10 cellular contexts compared by ENCODE assay signal in genomic region chr12:109715310-109716091, GRCh38. TPM values are rescaled to one million over a fixed set of nuclear protein-coding genes. Genes with fewer than 3 reads are reported as not detected.
DNase-seq lines count a peak whose midpoint lies in the region; ATAC-seq and TF ChIP-seq lines count a peak whose summit lies in the region.
"Had no signal": no experiment of that assay in that cellular context is flagged by ENCODE, and none has a peak within 500 bp of the region (broad histone marks: within the 10 kb centered on the region; RNA-seq: fewer than 3 reads in every experiment).

No MANE protein-coding gene starts in this region.

- no peak for TF ChIP-seq CTCF in BE2C (IDR thresholded peaks at IDR 0.05; ENCODE audit: low read depth, low read length)
- no peak for TF ChIP-seq CTCF in HEK293 (tag by site-specific recombination; IDR thresholded peaks at IDR 0.05)
- TF ChIP-seq CTCF in mucosa of descending colon (IDR thresholded peaks at IDR 0.05), result no peak
- TF ChIP-seq CTCF in RWPE1 (conservative IDR thresholded peaks at IDR 0.05; ENCODE audit: low read depth), result no peak

- POLR2A ChIA-PET in HEK293 (lab: Yijun Ruan, JAX) (no interaction called here), RWPE1 (lab: Yijun Ruan, JAX; ENCODE audit: low non-redundant PET) (no interaction called here)

- H3K4me1 ChIP-seq in BE2C (peaks cover 13% of the 10 kb centered on the region), HEK293 (ENCODE audit: control insufficient read depth, insufficient read depth, low read length) (no peaks in the 10 kb centered on the region), mucosa of descending colon (ENCODE audit: low read depth) (peaks cover 18% of the 10 kb centered on the region)

- H3K4me3 ChIP-seq in BE2C (ENCODE audit: low read depth, low read length), result peak overlapping the region; percentile 99
- H3K4me3 ChIP-seq in HEK293 (ENCODE audit: low read depth, low read length), result no peak overlapping the region
- no peak overlapping the region for H3K4me3 ChIP-seq in mucosa of descending colon

- H3K4me1 Mint-ChIP-seq in activated naive CD8-positive, alpha-beta T cell (ENCODE audit: low read depth), result peaks cover 3% of the 10 kb centered on the region

- H3K9me3 Mint-ChIP-seq in activated naive CD8-positive, alpha-beta T cell (ENCODE audit: low read depth), result no peaks in the 10 kb centered on the region

- H3K27me3 Mint-ChIP-seq in activated naive CD8-positive, alpha-beta T cell, result peaks cover 24% of the 10 kb centered on the region

- H3K27ac Mint-ChIP-seq in activated naive CD8-positive, alpha-beta T cell, result no peak overlapping the region

- ATAC-seq in mucosa of descending colon, result no peak
- ATAC-seq in left lobe of liver, result no peak

- CTCF ChIA-PET in HEK293 (lab: Yijun Ruan, JAX), result interaction anchor here (0.7 to 1.2 kb wide), 6 partner anchors 8 to 282 kb away, joined by 3 to 9 read pairs (median 6); no protein-coding TSS in a partner anchor
- CTCF ChIA-PET in RWPE1 (lab: Yijun Ruan, JAX), result interaction anchor here (1.3 kb wide), 1 partner anchor 117 kb away, joined by 9 read pairs; no protein-coding TSS in a partner anchor

- no peak overlapping the region for H3K27ac ChIP-seq in HEK293 (ENCODE audit: extremely low read depth, low read depth, low read length)
- H3K27ac ChIP-seq in RWPE1, result no peak overlapping the region

- DNase-seq in BE2C, result peak; percentile 87
- peak; percentile 60 to 68 (median 65) for DNase-seq in mucosa of descending colon
- DNase-seq in RWPE1 (ENCODE audit: low spot score), result no peak
- no peak for DNase-seq in CD1c-positive myeloid dendritic cell (ENCODE audit: extremely low spot score)
- DNase-seq in NCI-H1436 treated with DMSO at 0.1 percent for 48 hours (lab: John Stamatoyannopoulos, UW), result no peak
- no peak for DNase-seq in left lobe of liver (ENCODE audit: low spot score)
- DNase-seq: NCI-H226 had no signal

- no peaks in the 10 kb centered on the region for H3K36me3 Mint-ChIP-seq in activated naive CD8-positive, alpha-beta T cell

- H3K9me3 ChIP-seq in BE2C (no peaks in the 10 kb centered on the region), HEK293 (ENCODE audit: control insufficient read depth, insufficient read depth, low read depth, low read length) (no peaks in the 10 kb centered on the region), mucosa of descending colon (no peaks in the 10 kb centered on the region)

- peak overlapping the region; percentile 53 for H3K4me3 Mint-ChIP-seq in activated naive CD8-positive, alpha-beta T cell

- no peaks in the 10 kb centered on the region for H3K27me3 ChIP-seq in BE2C

- H3K36me3 ChIP-seq in BE2C (peaks cover 57% of the 10 kb centered on the region), HEK293 (ENCODE audit: control insufficient read depth in 2 of 2, insufficient read depth in 1 of 2, low read length in 2 of 2) (no peaks in the 10 kb centered on the region), mucosa of descending colon (ENCODE audit: low read depth) (no peaks in the 10 kb centered on the region)

- intact Hi-C loops in mucosa of descending colon (cut with DNase I, micrococcal nuclease), result no loop called here

TF ChIP-seq in HEK293, 187 proteins besides CTCF, POLR2A, EP300 and RAD21:
- TF ChIP-seq YY2 (tag by site-specific recombination; IDR thresholded peaks at IDR 0.05) (no peak), ZNF341 (tag by site-specific recombination; IDR thresholded peaks at IDR 0.05; ENCODE audit: low read depth) (0 out of 2 replicates have a peak, but pooled peaks have one; percentile 10), KLF1 (tag by site-specific recombination; IDR thresholded peaks at IDR 0.05) (peak; percentile 13; the same call in 1 of the 2 replicates), HOXA7 (CRISPR knock-in tag; IDR thresholded peaks at IDR 0.05; ENCODE audit: borderline replicate concordance) (no peak), ZNF501 (tag by site-specific recombination; IDR thresholded peaks at IDR 0.05) (no peak), GLI4 (tag by site-specific recombination; IDR thresholded peaks at IDR 0.05) (no peak), ZNF596 (tag by site-specific recombination; IDR thresholded peaks at IDR 0.05) (no peak), ZBTB21 (tag by site-specific recombination; IDR thresholded peaks at IDR 0.05) (peak; percentile 83), ZNF202 (tag by site-specific recombination; IDR thresholded peaks at IDR 0.05; ENCODE audit: borderline replicate concordance) (no peak), ZNF585B (tag by site-specific recombination; IDR thresholded peaks at IDR 0.05) (no peak), GFI1B (tag by site-specific recombination; IDR thresholded peaks at IDR 0.05) (no peak), IKZF3 (tag by site-specific recombination; IDR thresholded peaks at IDR 0.05) (no peak), SETDB1 (IDR thresholded peaks at IDR 0.05; ENCODE audit: insufficient read length, low read length) (no peak), ZNF776 (tag by site-specific recombination; IDR thresholded peaks at IDR 0.05; ENCODE audit: borderline replicate concordance) (no peak), SP3 (tag by site-specific recombination; IDR thresholded peaks at IDR 0.05) (0 out of 2 replicates have a peak, but pooled peaks have one; percentile 13), ZNF670 (tag by site-specific recombination; IDR thresholded peaks at IDR 0.05; ENCODE audit: low read depth) (no peak), ZSCAN23 (tag by site-specific recombination; IDR thresholded peaks at IDR 0.05) (no peak), ZBTB11 (tag by site-specific recombination; conservative IDR thresholded peaks at IDR 0.05; ENCODE audit: low read depth) (no peak), ZNF629 (tag by site-specific recombination; IDR thresholded peaks at IDR 0.05) (peak; percentile 96), ZIC2 (tag by site-specific recombination; IDR thresholded peaks at IDR 0.05) (no peak), TRIM28 (IDR thresholded peaks at IDR 0.05; ENCODE audit: borderline replicate concordance, low read length) (no peak), GLIS2 (tag by site-specific recombination; IDR thresholded peaks at IDR 0.05) (peak; percentile 27; the same call in 1 of the 2 replicates), ZNF211 (tag by site-specific recombination; IDR thresholded peaks at IDR 0.05; ENCODE audit: low read depth) (no peak), ZNF785 (tag by site-specific recombination; IDR thresholded peaks at IDR 0.05) (no peak), ZNF664 (tag by site-specific recombination; IDR thresholded peaks at IDR 0.05) (no peak), ZNF529 (tag by site-specific recombination; IDR thresholded peaks at IDR 0.05; ENCODE audit: insufficient replicate concordance) (no peak), KLF9 (tag by site-specific recombination; IDR thresholded peaks at IDR 0.05; ENCODE audit: low read depth) (peak; percentile 38; the same call in 1 of the 2 replicates)
- TF ChIP-seq, protein P1, sequence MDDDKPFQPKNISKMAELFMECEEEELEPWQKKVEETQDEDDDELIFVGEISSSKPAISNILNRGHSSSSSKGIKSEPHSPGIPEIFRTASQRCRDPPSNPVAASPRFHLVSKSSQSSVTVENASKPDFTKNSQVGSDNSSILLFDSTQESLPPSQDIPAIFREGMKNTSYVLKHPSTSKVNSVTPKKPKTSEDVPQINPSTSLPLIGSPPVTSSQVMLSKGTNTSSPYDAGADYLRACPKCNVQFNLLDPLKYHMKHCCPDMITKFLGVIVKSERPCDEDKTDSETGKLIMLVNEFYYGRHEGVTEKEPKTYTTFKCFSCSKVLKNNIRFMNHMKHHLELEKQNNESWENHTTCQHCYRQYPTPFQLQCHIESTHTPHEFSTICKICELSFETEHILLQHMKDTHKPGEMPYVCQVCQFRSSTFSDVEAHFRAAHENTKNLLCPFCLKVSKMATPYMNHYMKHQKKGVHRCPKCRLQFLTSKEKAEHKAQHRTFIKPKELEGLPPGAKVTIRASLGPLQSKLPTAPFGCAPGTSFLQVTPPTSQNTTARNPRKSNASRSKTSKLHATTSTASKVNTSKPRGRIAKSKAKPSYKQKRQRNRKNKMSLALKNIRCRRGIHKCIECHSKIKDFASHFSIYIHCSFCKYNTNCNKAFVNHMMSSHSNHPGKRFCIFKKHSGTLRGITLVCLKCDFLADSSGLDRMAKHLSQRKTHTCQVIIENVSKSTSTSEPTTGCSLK (tag by site-specific recombination; IDR thresholded peaks at IDR 0.05), result no peak

RNA-seq across cellular contexts. Expression of gene FAM222A, which starts 1.9 kb away (rescaled TPM):
- 227 TPM for polyA plus RNA-seq in BE2C (2012; ENCODE audit: insufficient read depth, insufficient read length, low read depth)
- total RNA-seq in mucosa of descending colon (1 to 10 TPM; 1.7 to 4.4 (median 3.5) TPM), left lobe of liver (1.8 TPM)
- total RNA-seq: bronchial epithelial cell had no signal

Comparison
In these comparisons a context has a peak if more than half of its experiments do, and no peak if none do; other contexts are left out.
1. DNase-seq: peak in BE2C (single experiment) and mucosa of descending colon (3 of 3); none in RWPE1 (single experiment), CD1c-positive myeloid dendritic cell (single experiment), NCI-H1436 treated with DMSO at 0.1 percent for 48 hours (single experiment) and left lobe of liver (single experiment).